Comparison of ENCODE assay signal across 13 cellular contexts in the genomic region with DNA sequence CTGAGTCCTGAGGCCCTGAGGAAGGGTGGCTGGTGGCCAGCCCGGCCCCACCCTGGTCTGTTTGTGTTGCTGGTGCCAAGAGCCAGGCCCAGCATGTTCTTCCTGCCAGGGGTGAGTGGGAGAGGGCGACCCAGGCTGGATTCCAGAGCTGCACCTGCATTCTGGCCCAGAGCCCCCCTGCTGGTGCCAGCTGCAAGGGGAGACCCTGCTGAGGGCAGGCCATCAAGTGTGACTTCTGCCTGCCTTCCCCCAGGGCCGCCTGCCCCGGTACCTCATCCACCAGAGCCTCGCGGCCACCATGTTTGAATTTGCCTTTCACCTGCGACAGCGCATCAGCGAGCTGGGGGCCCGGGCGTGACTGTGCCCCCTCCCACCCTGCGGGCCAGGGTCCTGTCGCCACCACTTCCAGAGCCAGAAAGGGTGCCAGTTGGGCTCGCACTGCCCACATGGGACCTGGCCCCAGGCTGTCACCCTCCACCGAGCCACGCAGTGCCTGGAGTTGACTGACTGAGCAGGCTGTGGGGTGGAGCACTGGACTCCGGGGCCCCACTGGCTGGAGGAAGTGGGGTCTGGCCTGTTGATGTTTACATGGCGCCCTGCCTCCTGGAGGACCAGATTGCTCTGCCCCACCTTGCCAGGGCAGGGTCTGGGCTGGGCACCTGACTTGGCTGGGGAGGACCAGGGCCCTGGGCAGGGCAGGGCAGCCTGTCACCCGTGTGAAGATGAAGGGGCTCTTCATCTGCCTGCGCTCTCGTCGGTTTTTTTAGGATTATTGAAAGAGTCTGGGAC. TPM values are rescaled to one million over a fixed set of nuclear protein-coding genes. Genes with fewer than 3 reads are reported as not detected.
DNase-seq lines count a peak whose midpoint lies in the region; ATAC-seq and TF ChIP-seq lines count a peak whose summit lies in the region.
"Had no signal": no experiment of that assay in that cellular context is flagged by ENCODE, and none has a peak within 500 bp of the region (broad histone marks: within the 10 kb centered on the region; RNA-seq: fewer than 3 reads in every experiment).

No MANE protein-coding gene starts in this region.

- peaks cover under 1 to 10% of the 10 kb centered on the region in 2 donors for H3K4me1 Mint-ChIP-seq in effector memory CD8-positive, alpha-beta T cell (ENCODE audit: low read depth in 2 of 2)
- H3K4me1 Mint-ChIP-seq in CD14-positive monocyte = peaks cover 19% of the 10 kb centered on the region

- BruUV-seq in mammary epithelial cell (replicated peaks; lab: Mats Ljungman, UMichigan) = TSS peak; percentile 53

- no peak overlapping the region for H2BK15ac ChIP-seq in mesenchymal stem cell (ENCODE audit: low read depth, poor library complexity, severe bottlenecking)

- no peak overlapping the region for H4K91ac ChIP-seq in mesenchymal stem cell (ENCODE audit: low read length)

- H2BK120ac ChIP-seq in mesenchymal stem cell (ENCODE audit: low read depth, low read length) = no peak overlapping the region

- H3K27me3 ChIP-seq in mammary epithelial cell (ENCODE audit: insufficient read depth, low read length) (no peaks in the 10 kb centered on the region), mesenchymal stem cell (ENCODE audit: control insufficient read depth in 1 of 2, insufficient read depth in 1 of 2, low read length in 2 of 2) (peaks cover 0 to 31% of the 10 kb centered on the region in 2 experiments), upper lobe of right lung (peaks cover 15% of the 10 kb centered on the region)

- H3K4me1 ChIP-seq in mammary epithelial cell (ENCODE audit: insufficient read depth, low read length) (no peaks in the 10 kb centered on the region), mesenchymal stem cell (ENCODE audit: control insufficient read depth, insufficient read depth, low read depth, low read length) (peaks cover 79% of the 10 kb centered on the region), upper lobe of right lung (peaks cover 58% of the 10 kb centered on the region)

- H3K4me3 ChIP-seq in mammary epithelial cell (replicated peaks in 1 of 3; ENCODE audit: insufficient read depth in 1 of 3, low read depth in 2 of 3, low read length in 3 of 3) (no peak overlapping the region), mesenchymal stem cell (ENCODE audit: insufficient read depth in 1 of 2, low read depth in 1 of 2, low read length in 2 of 2) (no peak overlapping the region), upper lobe of right lung (no peak overlapping the region)

- H2BK5ac ChIP-seq in mesenchymal stem cell (ENCODE audit: low read depth, low read length, poor library complexity, severe bottlenecking) = peak overlapping the region; percentile 47

- H3K14ac ChIP-seq in mesenchymal stem cell (ENCODE audit: low read length in 2 of 2) = no peak overlapping the region

- dilution Hi-C loops in mammary epithelial cell (cut with HindIII; ENCODE audit: low sequenced_read_pairs) = no loop called here

- H2BK12ac ChIP-seq in mesenchymal stem cell (ENCODE audit: low read length in 2 of 2) = no peak overlapping the region

- no peak overlapping the region for H3K27ac Mint-ChIP-seq in effector memory CD8-positive, alpha-beta T cell
- H3K27ac Mint-ChIP-seq in CD14-positive monocyte = no peak overlapping the region

- H3K79me2 ChIP-seq in mammary epithelial cell (ENCODE audit: insufficient read depth, low read length) = no peaks in the 10 kb centered on the region

- no peak overlapping the region for H3K27ac ChIP-seq in mammary epithelial cell (ENCODE audit: insufficient read depth, low read depth, low read length)
- peak overlapping the region; percentile 52 for H3K27ac ChIP-seq in mesenchymal stem cell (ENCODE audit: low read length, poor library complexity, severe bottlenecking)
- peak overlapping the region; percentile 58 for H3K27ac ChIP-seq in upper lobe of right lung

- H3K4me2 ChIP-seq in mammary epithelial cell (ENCODE audit: insufficient read depth, low read depth, low read length) = no peak overlapping the region
- no peak overlapping the region for H3K4me2 ChIP-seq in mesenchymal stem cell (ENCODE audit: low read length, poor library complexity, severe bottlenecking)

- peak; percentile 63 for DNase-seq in Right ventricle myocardium superior
- no peak for DNase-seq in cardiac septum (ENCODE audit: low spot score)
- DNase-seq in mammary epithelial cell = no peak
- no peak for DNase-seq in mesenchymal stem cell
- DNase-seq in upper lobe of right lung = no peak
- DNase-seq in effector memory CD8-positive, alpha-beta T cell = no peak
- DNase-seq in T-helper 9 cell = no peak
- DNase-seq in CD14-positive monocyte (ENCODE audit: low spot score) = no peak
- DNase-seq: activated naive CD4-positive, alpha-beta T cell; NCI-H1048; NCI-H446 had no signal

- WGBS in mammary epithelial cell (ENCODE audit: low coverage, missing lambda C conversion rate) = 90% methylated on average over 19 of the region's 22 CpGs
- 91% methylated on average over 22 of the region's 22 CpGs for WGBS in mesenchymal stem cell

- peak overlapping the region; percentile 34 for H2AK5ac ChIP-seq in mesenchymal stem cell (ENCODE audit: low read length, severe bottlenecking)

- no peak overlapping the region for H4K8ac ChIP-seq in mesenchymal stem cell (ENCODE audit: low read length)

- no peak overlapping the region for H3K18ac ChIP-seq in mesenchymal stem cell (ENCODE audit: low read depth in 1 of 2, low read length in 2 of 2)

- peaks cover 4 to 15% of the 10 kb centered on the region in 2 donors for H3K27me3 Mint-ChIP-seq in effector memory CD8-positive, alpha-beta T cell
- H3K27me3 Mint-ChIP-seq in CD14-positive monocyte (ENCODE audit: low read depth in 3 of 3) = peaks cover 24 to 41% (median 33%) of the 10 kb centered on the region in 3 donors

- in situ Hi-C loops in mammary epithelial cell (cut with MboI; ENCODE audit: low sequenced_read_pairs in 2 of 2) = no loop called here

- H3K4ac ChIP-seq in mesenchymal stem cell (ENCODE audit: low read depth in 1 of 2, low read length in 2 of 2) = no peak overlapping the region

- H3K23ac ChIP-seq in mesenchymal stem cell (ENCODE audit: low read length in 2 of 2) = no peak overlapping the region

- H3K4me3 Mint-ChIP-seq in effector memory CD8-positive, alpha-beta T cell = no peak overlapping the region
- no peak overlapping the region for H3K4me3 Mint-ChIP-seq in CD14-positive monocyte

- H3K9me3 ChIP-seq in mammary epithelial cell (replicated peaks; ENCODE audit: insufficient read depth, low read length) (no peaks in the 10 kb centered on the region), mesenchymal stem cell (ENCODE audit: control insufficient read depth, low read length) (no peaks in the 10 kb centered on the region), upper lobe of right lung (no peaks in the 10 kb centered on the region)

- peaks cover 7% of the 10 kb centered on the region for H3K79me1 ChIP-seq in mesenchymal stem cell (replicated peaks; ENCODE audit: low read length, poor library complexity, severe bottlenecking)

- H3K9ac ChIP-seq in mammary epithelial cell (ENCODE audit: insufficient read depth, low read length) = no peak overlapping the region
- no peak overlapping the region for H3K9ac ChIP-seq in mesenchymal stem cell (ENCODE audit: low read length)

- ATAC-seq in Right ventricle myocardium superior (ENCODE audit: poor library complexity) (no peak), upper lobe of right lung (peak; percentile 2)
- ATAC-seq in effector memory CD8-positive, alpha-beta T cell (replicated peaks) = no peak

- H4K20me1 ChIP-seq in mammary epithelial cell (ENCODE audit: insufficient read depth, low read length) = no peaks in the 10 kb centered on the region

- TF ChIP-seq CTCF in mammary epithelial cell (conservative IDR thresholded peaks at IDR 0.05 in 1 of 2, IDR thresholded peaks at IDR 0.05 in 1 of 2; ENCODE audit: extremely low read depth in 1 of 2, insufficient read depth in 1 of 2, low read depth in 1 of 2, low read length in 2 of 2) (no peak), upper lobe of right lung (IDR thresholded peaks at IDR 0.05) (no peak), CD14-positive monocyte (IDR thresholded peaks at IDR 0.05) (no peak)

- intact Hi-C loops in Right ventricle myocardium superior (cut with DNase I) = no loop called here
- intact Hi-C loops in cardiac septum (cut with DNase I) = no loop called here
- intact Hi-C loops in mammary epithelial cell (cut with micrococcal nuclease) = no loop called here
- intact Hi-C loops in upper lobe of right lung (cut with DNase I) = no loop called here
- intact Hi-C loops in CD14-positive monocyte (cut with micrococcal nuclease) = no loop called here

- peaks cover 11% of the 10 kb centered on the region for H3K36me3 Mint-ChIP-seq in effector memory CD8-positive, alpha-beta T cell (ENCODE audit: insufficient read depth)
- peaks cover 34 to 46% of the 10 kb centered on the region in 2 donors for H3K36me3 Mint-ChIP-seq in CD14-positive monocyte

- H3K36me3 ChIP-seq in mammary epithelial cell (ENCODE audit: insufficient read depth, low read length) (no peaks in the 10 kb centered on the region), mesenchymal stem cell (ENCODE audit: control insufficient read depth in 1 of 2, insufficient read depth in 2 of 2, low read depth in 1 of 2, low read length in 2 of 2) (peaks cover 37 to 54% of the 10 kb centered on the region in 2 experiments), upper lobe of right lung (peaks cover 40% of the 10 kb centered on the region)

- H2AFZ ChIP-seq in mammary epithelial cell (ENCODE audit: low read depth, low read length) (no peak overlapping the region), mesenchymal stem cell (ENCODE audit: low read depth, low read length) (no peak overlapping the region)

- CTCF ChIA-PET in mammary epithelial cell (lab: Charles Lee; ENCODE audit: low non-redundant PET) = no interaction called here

- H3K9me3 Mint-ChIP-seq in effector memory CD8-positive, alpha-beta T cell = no peaks in the 10 kb centered on the region
- peaks cover 0 to 14% (median 3%) of the 10 kb centered on the region in 7 donors for H3K9me3 Mint-ChIP-seq in CD14-positive monocyte

RNA-seq across cellular contexts. Expression of a gene that starts 2.4 kb away (rescaled TPM):
- total RNA-seq in Right ventricle myocardium superior = 5,900 TPM
- total RNA-seq in cardiac septum = 4,725 TPM
- total RNA-seq in mammary epithelial cell = under 1 TPM; 0.33 to 0.42 TPM
- polyA plus RNA-seq in mammary epithelial cell = 0.10 TPM
- polyA minus RNA-seq in mammary epithelial cell = not detected
- polyA plus RNA-seq in mesenchymal stem cell (2013, experiment 1 of 2) = 0.12 TPM
- polyA plus RNA-seq in mesenchymal stem cell (2013, experiment 2 of 2) = 0.05 TPM
- total RNA-seq in upper lobe of right lung = 5.3 TPM
- not detected for polyA plus RNA-seq in CD14-positive monocyte

RNA-seq across cellular contexts. Expression of a gene that starts 5.5 kb away (rescaled TPM):
- total RNA-seq in Right ventricle myocardium superior (7.1 TPM), cardiac septum (10.9 TPM), mammary epithelial cell (not detected), upper lobe of right lung (4.3 TPM)
- polyA plus RNA-seq in mammary epithelial cell (not detected), CD14-positive monocyte (not detected)
- not detected for polyA minus RNA-seq in mammary epithelial cell
- 0.17 TPM for polyA plus RNA-seq in mesenchymal stem cell (2013, experiment 1 of 2)
- 0.21 TPM for polyA plus RNA-seq in mesenchymal stem cell (2013, experiment 2 of 2)
- total RNA-seq: pulmonary artery endothelial cell had no signal

RNA-seq across cellular contexts. Expression of a gene that starts 25.1 kb away (rescaled TPM):
- total RNA-seq in Right ventricle myocardium superior (10.0 TPM), cardiac septum (15.3 TPM), mammary epithelial cell (10 to 100 TPM in 1 of 2 donors, 1 to 10 TPM in 1; 8.3 to 13.2 TPM), upper lobe of right lung (24.5 TPM)
- polyA plus RNA-seq in mammary epithelial cell (5.0 TPM), CD14-positive monocyte (1 to 10 TPM; 8.3 to 9.2 TPM)
- 6.7 TPM for polyA minus RNA-seq in mammary epithelial cell
- polyA plus RNA-seq in mesenchymal stem cell (2013, experiment 1 of 2) = 6.1 TPM
- polyA plus RNA-seq in mesenchymal stem cell (2013, experiment 2 of 2) = 5.9 TPM

RNA-seq across cellular contexts. Expression of a gene that starts 25.8 kb away (rescaled TPM):
- total RNA-seq in Right ventricle myocardium superior (13.9 TPM), cardiac septum (21.9 TPM), mammary epithelial cell (10 to 100 TPM; 20.2 to 35.7 TPM), upper lobe of right lung (78.2 TPM)
- polyA plus RNA-seq in mammary epithelial cell (36.7 TPM), CD14-positive monocyte (10 to 100 TPM; 35.1 to 45.3 TPM)
- 18.9 TPM for polyA minus RNA-seq in mammary epithelial cell
- polyA plus RNA-seq in mesenchymal stem cell (2013, experiment 1 of 2) = 64.0 TPM
- 60.0 TPM for polyA plus RNA-seq in mesenchymal stem cell (2013, experiment 2 of 2)

RNA-seq across cellular contexts. Expression of a gene that starts 36.0 kb away (rescaled TPM):
- total RNA-seq in Right ventricle myocardium superior (0.35 TPM), cardiac septum (1.2 TPM), mammary epithelial cell (under 1 TPM in 1 of 2 donors, not detected in 1; 0.17 TPM), upper lobe of right lung (25.1 TPM)
- polyA plus RNA-seq in mammary epithelial cell (0.07 TPM), CD14-positive monocyte (not detected)
- not detected for polyA minus RNA-seq in mammary epithelial cell
- polyA plus RNA-seq in mesenchymal stem cell (2013, experiment 1 of 2) = not detected
- polyA plus RNA-seq in mesenchymal stem cell (2013, experiment 2 of 2) = not detected
- total RNA-seq: activated CD8-positive, alpha-beta memory T cell treated with anti-CD3 and anti-CD28 coated beads for 36 hours; pulmonary artery endothelial cell had no signal

Comparison
In these comparisons a context has a peak if more than half of its experiments do, and no peak if none do; other contexts are left out.
1. RNA of a gene that starts 2.4 kb away (total RNA-seq): 5,900 TPM in Right ventricle myocardium superior (single experiment) and 4,725 TPM in cardiac septum (single experiment); 5.3 TPM in upper lobe of right lung (single experiment) and 0.33 to 0.42 TPM in mammary epithelial cell; every median in the first group is over 100 times any median in the second.